Comparison of ENCODE assay signal across 1 cellular context in genomic region chr2:199455533-199456382, GRCh38.
A peak's percentile ranks its signal among the peaks of the same experiment; 100 is the strongest.
TF ChIP-seq lines count a peak whose summit lies in the region.

No MANE protein-coding gene starts in this region.

TF ChIP-seq in HepG2, 621 proteins besides CTCF, POLR2A, EP300 and RAD21 (continued from another document and continues in another):
- TF ChIP-seq HBP1 (CRISPR knock-in tag; IDR thresholded peaks at IDR 0.05; ENCODE audit: low read depth) (0 out of 2 replicates have a peak, but pooled peaks have one; percentile 34), ZNF644 (CRISPR knock-in tag; IDR thresholded peaks at IDR 0.05; ENCODE audit: low read depth) (no peak), ASH2L (IDR thresholded peaks at IDR 0.05; ENCODE audit: insufficient read length, low read depth, low read length) (peak; percentile 66), ZNF597 (CRISPR knock-in tag; IDR thresholded peaks at IDR 0.05) (no peak), TRAFD1 (CRISPR knock-in tag; IDR thresholded peaks at IDR 0.05; ENCODE audit: borderline replicate concordance) (no peak), ZEB1 (IDR thresholded peaks at IDR 0.05; ENCODE audit: insufficient replicate concordance, low read depth) (no peak), ZBTB42 (CRISPR knock-in tag; IDR thresholded peaks at IDR 0.05) (0 out of 2 replicates have a peak, but pooled peaks have one; percentile 10), TBL1XR1 (IDR thresholded peaks at IDR 0.05; ENCODE audit: borderline replicate concordance, low read length, partially characterized antibody) (peak; percentile 36), PAF1 (CRISPR knock-in tag; IDR thresholded peaks at IDR 0.05) (no peak), POLR2AphosphoS2 (IDR thresholded peaks at IDR 0.05; ENCODE audit: low read depth, low read length) (no peak), ARID4A (CRISPR knock-in tag; IDR thresholded peaks at IDR 0.05; ENCODE audit: borderline replicate concordance) (peak; percentile 82; the same call in 1 of the 2 replicates), ETV6 (CRISPR knock-in tag; conservative IDR thresholded peaks at IDR 0.05) (peak; percentile 65; the same call in 1 of the 2 replicates), ZNF3 (CRISPR knock-in tag; IDR thresholded peaks at IDR 0.05) (no peak), TRIM22 (IDR thresholded peaks at IDR 0.05) (no peak), THAP9 (CRISPR knock-in tag; IDR thresholded peaks at IDR 0.05; ENCODE audit: borderline replicate concordance) (peak; percentile 74; the same call in 1 of the 2 replicates), KMT2A (CRISPR knock-in tag; IDR thresholded peaks at IDR 0.05) (peak; percentile 92; the same call in 1 of the 2 replicates), ZSCAN9 (CRISPR knock-in tag; IDR thresholded peaks at IDR 0.05; ENCODE audit: borderline replicate concordance) (peak; percentile 49; the same call in 1 of the 2 replicates), ZNF580 (CRISPR knock-in tag; IDR thresholded peaks at IDR 0.05; ENCODE audit: borderline replicate concordance, low read depth) (peak; percentile 63; the same call in 1 of the 2 replicates), SRSF1 (optimal IDR thresholded peaks at IDR 0.05; ENCODE audit: low read depth, low read length) (no peak), USF2 (IDR thresholded peaks at IDR 0.05; ENCODE audit: low read depth, low read length) (no peak), USF2 (CRISPR knock-in tag; IDR thresholded peaks at IDR 0.05; ENCODE audit: borderline replicate concordance) (no peak), ZKSCAN5 (CRISPR knock-in tag; IDR thresholded peaks at IDR 0.05) (0 out of 2 replicates have a peak, but pooled peaks have one; percentile 42), E2F2 (CRISPR knock-in tag; IDR thresholded peaks at IDR 0.05; ENCODE audit: borderline replicate concordance) (no peak), FOXC1 (CRISPR knock-in tag; IDR thresholded peaks at IDR 0.05; ENCODE audit: borderline replicate concordance) (no peak; the same call in none of the 2 replicates), NR2F2 (IDR thresholded peaks at IDR 0.05; ENCODE audit: borderline replicate concordance, low read depth) (peak; percentile 63; the same call in 1 of the 2 replicates), ZNF326 (CRISPR knock-in tag; IDR thresholded peaks at IDR 0.05; ENCODE audit: borderline replicate concordance) (no peak), ATRX (CRISPR knock-in tag; IDR thresholded peaks at IDR 0.05; ENCODE audit: borderline replicate concordance) (no peak), RBFOX2 (IDR thresholded peaks at IDR 0.05; ENCODE audit: low read depth, low read length) (peak; percentile 87), DNMT3B (CRISPR knock-in tag; conservative IDR thresholded peaks at IDR 0.05) (0 out of 2 replicates have a peak, but pooled peaks have one; percentile 73), ZNF564 (CRISPR knock-in tag; IDR thresholded peaks at IDR 0.05) (peak; percentile 46; the same call in 1 of the 2 replicates), CBFB (CRISPR knock-in tag; IDR thresholded peaks at IDR 0.05) (no peak), ZNF33B (CRISPR knock-in tag; IDR thresholded peaks at IDR 0.05) (0 out of 2 replicates have a peak, but pooled peaks have one; percentile 38), HDAC1 (CRISPR knock-in tag; IDR thresholded peaks at IDR 0.05) (peak; percentile 76), ZBTB7A (CRISPR knock-in tag; IDR thresholded peaks at IDR 0.05) (no peak), GPN1 (CRISPR knock-in tag; IDR thresholded peaks at IDR 0.05; ENCODE audit: borderline replicate concordance) (no peak), ZNF552 (CRISPR knock-in tag; IDR thresholded peaks at IDR 0.05; ENCODE audit: borderline replicate concordance) (no peak), ZNF780A (CRISPR knock-in tag; IDR thresholded peaks at IDR 0.05) (no peak), ZZZ3 (CRISPR knock-in tag; IDR thresholded peaks at IDR 0.05; ENCODE audit: borderline replicate concordance) (no peak), CREB1 (IDR thresholded peaks at IDR 0.05) (no peak), CREB1 (CRISPR knock-in tag; IDR thresholded peaks at IDR 0.05) (peak; percentile 31; the same call in 1 of the 2 replicates), FOXK1 (CRISPR knock-in tag; IDR thresholded peaks at IDR 0.05; ENCODE audit: borderline replicate concordance, low read depth) (peak; percentile 68; the same call in 1 of the 2 replicates)
